ENCODE assay signal across 13 cellular contexts in genomic region chr20:63636752-63637633, GRCh38. TPM values are rescaled to one million over a fixed set of nuclear protein-coding genes. Genes with fewer than 3 reads are reported as not detected.
A peak's percentile ranks its signal among the peaks of the same experiment; 100 is the strongest.
DNase-seq lines count a peak whose midpoint lies in the region; ATAC-seq, FAIRE-seq and TF ChIP-seq lines count a peak whose summit lies in the region.
"Had no signal": no experiment of that assay in that cellular context is flagged by ENCODE, and none has a peak within 500 bp of the region (broad histone marks: within the 10 kb centered on the region; RNA-seq: fewer than 3 reads in every experiment).

No MANE protein-coding gene starts in this region.

- H3K9me3 Mint-ChIP-seq in activated T-helper 17 cell treated with anti-CD3 and anti-CD28 coated beads, Interleukin-2, amount 50 U/mL, for 72 hours, result no peaks in the 10 kb centered on the region
- no peaks in the 10 kb centered on the region for H3K9me3 Mint-ChIP-seq in naive B cell

- peak overlapping the region in 8 of 11 experiments; percentile 13 to 70 (median 36); a peak in 11 of 22 replicates for H3K27ac ChIP-seq in BLaER1 treated with 17β-estradiol and CSF1 and Interleukin-3, amounts not matched to agents 10 nM and 100 nM
- H3K27ac ChIP-seq: colonic mucosa, right atrium auricular region had no signal

- H3K27ac Mint-ChIP-seq in activated T-helper 17 cell treated with anti-CD3 and anti-CD28 coated beads, Interleukin-2, amount 50 U/mL, for 72 hours, result no peak overlapping the region
- peak overlapping the region; percentile 63 to 98 (median 92) for H3K27ac Mint-ChIP-seq in naive B cell

- peaks cover 13% of the 10 kb centered on the region for H3K4me1 Mint-ChIP-seq in activated T-helper 17 cell treated with anti-CD3 and anti-CD28 coated beads, Interleukin-2, amount 50 U/mL, for 72 hours
- H3K4me1 Mint-ChIP-seq in naive B cell, result peaks cover 29 to 64% (median 48%) of the 10 kb centered on the region in 3 donors

- no peaks in the 10 kb centered on the region for H3K9me3 ChIP-seq in BLaER1 treated with 17β-estradiol and CSF1 and Interleukin-3, amounts not matched to agents 10 nM and 100 nM (replicated peaks in 1 of 11)
- H3K9me3 ChIP-seq: colonic mucosa, mucosa of descending colon, right atrium auricular region had no signal

- H3K27me3 ChIP-seq in BLaER1 treated with 17β-estradiol and CSF1 and Interleukin-3, amounts not matched to agents 10 nM and 100 nM, result no peaks in the 10 kb centered on the region
- H3K27me3 ChIP-seq: colonic mucosa, right atrium auricular region had no signal

- peaks cover 56 to 88% (median 78%) of the 10 kb centered on the region in 10 experiments for H3K4me1 ChIP-seq in BLaER1 treated with 17β-estradiol and CSF1 and Interleukin-3, amounts not matched to agents 10 nM and 100 nM
- H3K4me1 ChIP-seq: colonic mucosa had no signal

- H3K4me2 ChIP-seq in BLaER1 treated with 17β-estradiol and CSF1 and Interleukin-3, amounts not matched to agents 10 nM and 100 nM, result peak overlapping the region; percentile 9 to 90 (median 79)

- H3K4me3 ChIP-seq in BLaER1 treated with 17β-estradiol and CSF1 and Interleukin-3, amounts not matched to agents 10 nM and 100 nM, result no peak overlapping the region
- H3K4me3 ChIP-seq: colonic mucosa, mucosa of descending colon, right atrium auricular region had no signal

- DNase-seq in ELR (ENCODE audit: low read depth) (peak; percentile 56), naive B cell (no peak), GM12891 (ENCODE audit: insufficient read length, low spot score) (no peak)
- DNase-seq: colonic mucosa, mucosa of descending colon had no signal

- H4K20me1 ChIP-seq in BLaER1 treated with 17β-estradiol and CSF1 and Interleukin-3, amounts not matched to agents 10 nM and 100 nM, result peaks cover 0 to 17% (median 0%) of the 10 kb centered on the region in 11 experiments; a peak in 7 of 22 replicates

- no peaks in the 10 kb centered on the region for H3K27me3 Mint-ChIP-seq in activated T-helper 17 cell treated with anti-CD3 and anti-CD28 coated beads, Interleukin-2, amount 50 U/mL, for 72 hours
- no peaks in the 10 kb centered on the region for H3K27me3 Mint-ChIP-seq in naive B cell

- peaks cover 7% of the 10 kb centered on the region for H3K36me3 Mint-ChIP-seq in activated T-helper 17 cell treated with anti-CD3 and anti-CD28 coated beads, Interleukin-2, amount 50 U/mL, for 72 hours (ENCODE audit: low read depth)
- H3K36me3 Mint-ChIP-seq in naive B cell, result no peaks in the 10 kb centered on the region

- TF ChIP-seq POLR2A in GM12891 (IDR thresholded peaks at IDR 0.05; ENCODE audit: low read depth, low read length), result no peak

- peak overlapping the region; percentile 29 for H3K4me3 Mint-ChIP-seq in activated T-helper 17 cell treated with anti-CD3 and anti-CD28 coated beads, Interleukin-2, amount 50 U/mL, for 72 hours
- H3K4me3 Mint-ChIP-seq in naive B cell, result peak overlapping the region; percentile 2 to 92 (median 48)

- no peak for ATAC-seq in activated T-helper 17 cell treated with anti-CD3 and anti-CD28 coated beads, Interleukin-2, amount 50 U/mL, for 72 hours (replicated peaks)
- no peak for ATAC-seq in naive B cell (ENCODE audit: low read depth in 2 of 2)
- no peak for ATAC-seq in HG03342 (IDR thresholded peaks at IDR 0.05; ENCODE audit: unreplicated experiment)
- ATAC-seq in GM19455 (IDR thresholded peaks at IDR 0.05; ENCODE audit: unreplicated experiment), result no peak
- no peak for ATAC-seq in HG03565 (IDR thresholded peaks at IDR 0.05; ENCODE audit: unreplicated experiment)
- ATAC-seq: mucosa of descending colon had no signal

- no peaks in the 10 kb centered on the region for H3K36me3 ChIP-seq in BLaER1 treated with 17β-estradiol and CSF1 and Interleukin-3, amounts not matched to agents 10 nM and 100 nM
- H3K36me3 ChIP-seq: colonic mucosa, right atrium auricular region had no signal

- no peak for FAIRE-seq in GM12891 (lab: Jason Lieb, UNC)
- FAIRE-seq: D721Med, H54 had no signal

- H3K9ac ChIP-seq in BLaER1 treated with 17β-estradiol and CSF1 and Interleukin-3, amounts not matched to agents 10 nM and 100 nM, result peak overlapping the region in 2 of 11 experiments; percentile 12 to 18; a peak in 1 of 22 replicates

TF ChIP-seq in GM12891, 5 proteins besides CTCF, POLR2A, EP300 and RAD21:
- no peak for TF ChIP-seq POU2F2 (IDR thresholded peaks at IDR 0.05; ENCODE audit: low read depth, low read length)
- no peak for TF ChIP-seq SPI1 (IDR thresholded peaks at IDR 0.05; ENCODE audit: low read depth, low read length)
- no peak for TF ChIP-seq TAF1 (IDR thresholded peaks at IDR 0.05; ENCODE audit: low read depth, low read length)
- no peak for TF ChIP-seq PAX5 (IDR thresholded peaks at IDR 0.05; ENCODE audit: insufficient read depth, low read length, severe bottlenecking)
- TF ChIP-seq POLR2AphosphoS5 (IDR thresholded peaks at IDR 0.05; ENCODE audit: low read depth, low read length), result no peak
TF ChIP-seq in GM12891: peak in this region for 0.

RNA-seq across cellular contexts. Expression of gene GMEB2, which starts 10.1 kb away (rescaled TPM):
- total RNA-seq in activated T-helper 17 cell treated with anti-CD3 and anti-CD28 coated beads, Interleukin-2, amount 50 U/mL, for 72 hours, result 10 to 100 TPM; 11.5 to 19.6 TPM
- 10 to 100 TPM in 1 of 6 donors, 1 to 10 TPM in 5; 3.1 to 16.0 (median 8.6) TPM for polyA plus RNA-seq in naive B cell (ENCODE audit: low read depth in 6 of 6)
- polyA plus RNA-seq in GM12891 (2012; ENCODE audit: low read depth, missing spikeins), result 7.4 TPM

RNA-seq across cellular contexts. Expression of gene STMN3, which starts 16.2 kb away (rescaled TPM):
- 10 to 100 TPM; 15.1 to 24.7 TPM for total RNA-seq in activated T-helper 17 cell treated with anti-CD3 and anti-CD28 coated beads, Interleukin-2, amount 50 U/mL, for 72 hours
- polyA plus RNA-seq in naive B cell (ENCODE audit: low read depth in 6 of 6), result 1 to 10 TPM; 1.2 to 4.2 (median 2.5) TPM
- polyA plus RNA-seq in GM12891 (2012; ENCODE audit: low read depth, missing spikeins), result 1.7 TPM

RNA-seq across cellular contexts. Expression of gene RTEL1, which starts 21.1 kb away (rescaled TPM):
- 10 to 100 TPM; 41.8 to 51.8 TPM for total RNA-seq in activated T-helper 17 cell treated with anti-CD3 and anti-CD28 coated beads, Interleukin-2, amount 50 U/mL, for 72 hours
- 1 to 10 TPM in 5 of 6 donors, not detected in 1; 1.5 to 6.5 (median 3.0) TPM for polyA plus RNA-seq in naive B cell (ENCODE audit: low read depth in 6 of 6)
- 8.8 TPM for polyA plus RNA-seq in GM12891 (2012; ENCODE audit: low read depth, missing spikeins)

RNA-seq across cellular contexts. Expression of gene TNFRSF6B, which starts 59.5 kb away (rescaled TPM):
- total RNA-seq in activated T-helper 17 cell treated with anti-CD3 and anti-CD28 coated beads, Interleukin-2, amount 50 U/mL, for 72 hours, result not detected
- not detected for polyA plus RNA-seq in naive B cell (ENCODE audit: low read depth in 6 of 6)
- polyA plus RNA-seq in GM12891 (2012; ENCODE audit: low read depth, missing spikeins), result 0.51 TPM
